10 cellular contexts compared by ENCODE assay signal in genomic region chr13:23377603-23378002, GRCh38. TPM values are rescaled to one million over a fixed set of nuclear protein-coding genes. Genes with fewer than 3 reads are reported as not detected.
DNase-seq lines count a peak whose midpoint lies in the region; ATAC-seq, FAIRE-seq and TF ChIP-seq lines count a peak whose summit lies in the region.
"Had no signal": no experiment of that assay in that cellular context is flagged by ENCODE, and none has a peak within 500 bp of the region (broad histone marks: within the 10 kb centered on the region; RNA-seq: fewer than 3 reads in every experiment).

No MANE protein-coding gene starts in this region.

- H3K4me3 Mint-ChIP-seq in activated T-cell treated with anti-CD3 and anti-CD28 coated beads, Interleukin-2, amount 50 U/mL, for 24 hours = no peak overlapping the region
- peak overlapping the region; percentile 60 for H3K4me3 Mint-ChIP-seq in activated T-helper 17 cell treated with anti-CD3 and anti-CD28 coated beads, Interleukin-2, amount 50 U/mL, for 72 hours
- H3K4me3 Mint-ChIP-seq: activated CD8-positive, alpha-beta T cell treated with anti-CD3 and anti-CD28 coated beads for 36 hours had no signal

- H3K36me3 Mint-ChIP-seq in activated T-cell treated with anti-CD3 and anti-CD28 coated beads, Interleukin-2, amount 50 U/mL, for 24 hours (ENCODE audit: low read depth) = peaks cover 20% of the 10 kb centered on the region
- peaks cover 12% of the 10 kb centered on the region for H3K36me3 Mint-ChIP-seq in activated T-helper 17 cell treated with anti-CD3 and anti-CD28 coated beads, Interleukin-2, amount 50 U/mL, for 72 hours (ENCODE audit: low read depth)

- H3K4me1 Mint-ChIP-seq in activated T-cell treated with anti-CD3 and anti-CD28 coated beads, Interleukin-2, amount 50 U/mL, for 24 hours (ENCODE audit: low read depth) = peaks cover 66% of the 10 kb centered on the region
- H3K4me1 Mint-ChIP-seq in activated T-helper 17 cell treated with anti-CD3 and anti-CD28 coated beads, Interleukin-2, amount 50 U/mL, for 72 hours = peaks cover 46% of the 10 kb centered on the region

- no peaks in the 10 kb centered on the region for H3K9me3 Mint-ChIP-seq in activated T-cell treated with anti-CD3 and anti-CD28 coated beads, Interleukin-2, amount 50 U/mL, for 24 hours
- no peaks in the 10 kb centered on the region for H3K9me3 Mint-ChIP-seq in activated T-helper 17 cell treated with anti-CD3 and anti-CD28 coated beads, Interleukin-2, amount 50 U/mL, for 72 hours
- H3K9me3 Mint-ChIP-seq: activated CD8-positive, alpha-beta T cell treated with anti-CD3 and anti-CD28 coated beads for 36 hours had no signal

- no peaks in the 10 kb centered on the region for H3K27me3 Mint-ChIP-seq in activated T-cell treated with anti-CD3 and anti-CD28 coated beads, Interleukin-2, amount 50 U/mL, for 24 hours
- no peaks in the 10 kb centered on the region for H3K27me3 Mint-ChIP-seq in activated T-helper 17 cell treated with anti-CD3 and anti-CD28 coated beads, Interleukin-2, amount 50 U/mL, for 72 hours

- H3K4me3 ChIP-seq in iPS-18a (ENCODE audit: low read length) (no peak overlapping the region), suprapubic skin (no peak overlapping the region)

- no peak for TF ChIP-seq CTCF in suprapubic skin (IDR thresholded peaks at IDR 0.05)

- H3K9me3 ChIP-seq in iPS-18a (ENCODE audit: control insufficient read depth, low read depth, low read length) (no peaks in the 10 kb centered on the region), suprapubic skin (no peaks in the 10 kb centered on the region)

- H3K36me3 ChIP-seq in iPS-18a (ENCODE audit: control insufficient read depth, low read depth, low read length) = no peaks in the 10 kb centered on the region
- H3K36me3 ChIP-seq in suprapubic skin = no peaks in the 10 kb centered on the region

- TF ChIP-seq POLR2A in suprapubic skin (IDR thresholded peaks at IDR 0.05) = no peak

- no peak for ATAC-seq in activated T-helper 17 cell treated with anti-CD3 and anti-CD28 coated beads, Interleukin-2, amount 50 U/mL, for 72 hours (replicated peaks)

- no peak for DNase-seq in activated T-cell treated with anti-CD3 and anti-CD28 coated beads, Interleukin-2, amount 50 U/mL, for 24 hours
- DNase-seq in activated T-cell treated with anti-CD3 and anti-CD28 coated beads, Interleukin-2, amount 50 U/mL, for 1 hour = no peak
- no peak for DNase-seq in suprapubic skin (ENCODE audit: low spot score in 2 of 2)
- DNase-seq in RCC 7860 (ENCODE audit: low spot score) = no peak
- DNase-seq in NCI-H1436 (lab: John Stamatoyannopoulos, UW) = no peak
- DNase-seq in SHP77 treated with DMSO at 0.1 percent for 48 hours (lab: John Stamatoyannopoulos, UW) = no peak
- DNase-seq: NCI-H1930 had no signal

- 72% methylated on average over 7 of the region's 7 CpGs for WGBS in suprapubic skin

- TF ChIP-seq EP300 in suprapubic skin (IDR thresholded peaks at IDR 0.05) = no peak

- peak overlapping the region; percentile 20 for H3K9ac ChIP-seq in iPS-18a (ENCODE audit: low read length)

- H3K27me3 ChIP-seq in iPS-18a (ENCODE audit: control insufficient read depth, insufficient read depth, low read length) (no peaks in the 10 kb centered on the region), suprapubic skin (no peaks in the 10 kb centered on the region)

- H3K27ac ChIP-seq in iPS-18a (ENCODE audit: low read length) = no peak overlapping the region
- peak overlapping the region; percentile 23 for H3K27ac ChIP-seq in suprapubic skin

- peak overlapping the region; percentile 87 for H3K27ac Mint-ChIP-seq in activated T-cell treated with anti-CD3 and anti-CD28 coated beads, Interleukin-2, amount 50 U/mL, for 24 hours
- H3K27ac Mint-ChIP-seq in activated T-helper 17 cell treated with anti-CD3 and anti-CD28 coated beads, Interleukin-2, amount 50 U/mL, for 72 hours = peak overlapping the region; percentile 78

- no peak for FAIRE-seq in RCC 7860 (lab: Jason Lieb, UNC)

- H3K4me1 ChIP-seq in iPS-18a (ENCODE audit: control insufficient read depth, low read depth, low read length) (peaks cover 23% of the 10 kb centered on the region), suprapubic skin (peaks cover 30% of the 10 kb centered on the region)

RNA-seq across cellular contexts. Expression of gene SACS, which starts 55.9 kb away (rescaled TPM):
- 10 to 100 TPM; 44.1 to 45.4 TPM for total RNA-seq in activated T-helper 17 cell treated with anti-CD3 and anti-CD28 coated beads, Interleukin-2, amount 50 U/mL, for 72 hours
- total RNA-seq in suprapubic skin = 10 to 100 TPM in 3 of 4 donors, 1 to 10 TPM in 1; 6.4 to 17.9 (median 13.3) TPM
